Comparison of ENCODE assay signal across 1 cellular context in the genomic region with DNA sequence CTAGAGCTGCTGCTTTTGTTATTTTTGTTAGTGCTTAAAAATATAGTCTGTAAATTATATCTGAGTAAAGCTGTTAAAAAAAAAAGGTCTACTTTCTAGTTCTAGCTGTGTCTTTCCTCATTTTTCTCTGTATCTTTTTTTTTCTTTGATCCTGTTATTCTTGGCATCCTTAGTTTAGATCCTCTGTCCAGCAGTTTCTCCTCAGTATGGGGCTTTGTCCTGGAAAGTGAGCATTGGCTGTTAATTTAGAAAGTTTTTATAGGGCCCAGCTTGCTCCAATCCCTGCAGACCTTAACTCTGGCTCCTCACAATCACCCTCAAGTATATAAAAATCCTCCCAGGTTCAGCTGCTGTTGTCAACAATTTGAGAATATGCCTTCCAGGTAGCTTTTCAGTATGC.
TF ChIP-seq lines count a peak whose summit lies in the region.

No MANE protein-coding gene starts in this region.

TF ChIP-seq in endothelial cell of umbilical vein, 7 proteins besides CTCF, POLR2A, EP300 and RAD21:
- TF ChIP-seq, protein P1, sequence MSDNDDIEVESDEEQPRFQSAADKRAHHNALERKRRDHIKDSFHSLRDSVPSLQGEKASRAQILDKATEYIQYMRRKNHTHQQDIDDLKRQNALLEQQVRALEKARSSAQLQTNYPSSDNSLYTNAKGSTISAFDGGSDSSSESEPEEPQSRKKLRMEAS (IDR thresholded peaks at IDR 0.05; ENCODE audit: insufficient read depth, insufficient read length): no peak
- TF ChIP-seq GATA2 (IDR thresholded peaks at IDR 0.05; ENCODE audit: insufficient read depth, insufficient read length, low read depth, low read length) (no peak), EZH2 (IDR thresholded peaks at IDR 0.05; ENCODE audit: borderline replicate concordance, low read depth, low read length, severe bottlenecking) (no peak)
TF ChIP-seq in endothelial cell of umbilical vein: peak in this region for 0.
